In the genomic region with DNA sequence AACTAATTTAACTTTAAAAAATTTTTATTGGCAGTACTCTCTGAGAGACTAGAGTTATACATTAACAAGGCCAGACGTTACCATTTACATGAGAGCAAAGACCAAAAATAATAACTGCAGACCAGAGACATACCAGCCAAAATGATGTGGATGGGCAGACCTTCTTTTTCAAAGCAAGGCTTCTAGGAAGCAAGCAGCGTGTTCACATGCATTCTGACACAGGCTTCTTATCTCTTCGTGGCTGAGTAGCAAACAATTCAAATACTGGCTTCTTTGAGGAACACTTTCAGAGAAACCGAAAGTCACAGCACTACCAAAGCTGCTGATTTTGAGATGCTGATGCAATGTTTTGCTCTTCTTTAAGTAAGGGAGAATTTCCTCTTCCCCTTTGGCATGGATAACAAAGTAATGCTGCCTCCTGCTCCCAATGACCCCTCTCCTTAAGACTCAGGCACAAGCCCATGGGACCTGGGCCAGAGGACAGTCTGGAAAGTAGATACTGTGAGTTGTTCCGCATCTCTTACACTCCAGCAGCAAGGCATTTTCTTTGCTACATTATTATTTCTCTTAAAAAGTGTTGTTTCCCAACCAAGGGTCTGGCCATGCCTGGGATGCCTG, we compare ENCODE assay signal across 8 cellular contexts.
DNase-seq lines count a peak whose midpoint lies in the region; ATAC-seq and TF ChIP-seq lines count a peak whose summit lies in the region.

No MANE protein-coding gene starts in this region.

- intact Hi-C loops in dendritic cell treated with granulocyte-macrophage colony-stimulating factor and Interleukin-4, amounts not matched to agents 40 ng/mL and 50 ng/mL, for 4 days (cut with micrococcal nuclease) = no loop called here
- intact Hi-C loops in ovary (cut with DNase I) = no loop called here
- intact Hi-C loops in CD8-positive, alpha-beta T cell (cut with DNase I, micrococcal nuclease) = no loop called here

- 4 to 9% (median 7%) methylated on average over 5 of the region's 5 CpGs for WGBS in ovary, 3 donors

- H3K27ac Mint-ChIP-seq in dendritic cell treated with granulocyte-macrophage colony-stimulating factor and Interleukin-4, amounts not matched to agents 40 ng/mL and 50 ng/mL, for 4 days = peak overlapping the region; percentile 41
- H3K27ac Mint-ChIP-seq in CD8-positive, alpha-beta T cell = no peak overlapping the region

- peaks cover 6% of the 10 kb centered on the region for H3K27me3 Mint-ChIP-seq in dendritic cell treated with granulocyte-macrophage colony-stimulating factor and Interleukin-4, amounts not matched to agents 40 ng/mL and 50 ng/mL, for 4 days
- no peaks in the 10 kb centered on the region for H3K27me3 Mint-ChIP-seq in CD8-positive, alpha-beta T cell (ENCODE audit: low read depth)

- no peak for TF ChIP-seq CTCF in ovary (IDR thresholded peaks at IDR 0.05)
- no peak for TF ChIP-seq CTCF in CD8-positive, alpha-beta T cell (IDR thresholded peaks at IDR 0.05)

- ATAC-seq in GM18907 (IDR thresholded peaks at IDR 0.05; ENCODE audit: unreplicated experiment) (peak; percentile 67), HG03565 (IDR thresholded peaks at IDR 0.05; ENCODE audit: unreplicated experiment) (peak; percentile 56)
- ATAC-seq in CD8-positive, alpha-beta T cell = no peak

- H3K9me3 Mint-ChIP-seq in dendritic cell treated with granulocyte-macrophage colony-stimulating factor and Interleukin-4, amounts not matched to agents 40 ng/mL and 50 ng/mL, for 4 days = no peaks in the 10 kb centered on the region
- H3K9me3 Mint-ChIP-seq in CD8-positive, alpha-beta T cell = no peaks in the 10 kb centered on the region

- peaks cover 4% of the 10 kb centered on the region for H3K4me1 ChIP-seq in ovary (ENCODE audit: insufficient read depth)
- H3K4me1 ChIP-seq in CD8-positive, alpha-beta T cell (ENCODE audit: insufficient read depth, low read length) = no peaks in the 10 kb centered on the region

- peak; percentile 37 to 78 (median 67) for DNase-seq in ovary
- DNase-seq in CD8-positive, alpha-beta T cell = no peak
- no peak for DNase-seq in occipital lobe (lab: John Stamatoyannopoulos, UW)
- no peak for DNase-seq in NCI-H2171 treated with DMSO at 0.1 percent for 48 hours (lab: John Stamatoyannopoulos, UW)
- DNase-seq in GM19240 (ENCODE audit: insufficient read length, low spot score) = no peak

- no peak overlapping the region for H3K4me3 ChIP-seq in ovary
- H3K4me3 ChIP-seq in CD8-positive, alpha-beta T cell (ENCODE audit: low read depth, low read length) = no peak overlapping the region

- no peak overlapping the region for H3K27ac ChIP-seq in ovary
- H3K27ac ChIP-seq in CD8-positive, alpha-beta T cell (ENCODE audit: low read depth, low read length) = no peak overlapping the region

- peaks cover 30% of the 10 kb centered on the region for H3K4me1 Mint-ChIP-seq in dendritic cell treated with granulocyte-macrophage colony-stimulating factor and Interleukin-4, amounts not matched to agents 40 ng/mL and 50 ng/mL, for 4 days (ENCODE audit: low read depth)
- no peaks in the 10 kb centered on the region for H3K4me1 Mint-ChIP-seq in CD8-positive, alpha-beta T cell (ENCODE audit: low read depth)

- no peak for TF ChIP-seq EP300 in ovary (IDR thresholded peaks at IDR 0.05)

- no peaks in the 10 kb centered on the region for H3K27me3 ChIP-seq in ovary
- H3K27me3 ChIP-seq in CD8-positive, alpha-beta T cell (ENCODE audit: insufficient read depth, low read length) = no peaks in the 10 kb centered on the region

- H3K36me3 Mint-ChIP-seq in dendritic cell treated with granulocyte-macrophage colony-stimulating factor and Interleukin-4, amounts not matched to agents 40 ng/mL and 50 ng/mL, for 4 days (ENCODE audit: low read depth) = no peaks in the 10 kb centered on the region
- H3K36me3 Mint-ChIP-seq in CD8-positive, alpha-beta T cell = no peaks in the 10 kb centered on the region

- no peak overlapping the region for H3K4me3 Mint-ChIP-seq in dendritic cell treated with granulocyte-macrophage colony-stimulating factor and Interleukin-4, amounts not matched to agents 40 ng/mL and 50 ng/mL, for 4 days
- no peak overlapping the region for H3K4me3 Mint-ChIP-seq in CD8-positive, alpha-beta T cell

- no peaks in the 10 kb centered on the region for H3K36me3 ChIP-seq in ovary
- no peaks in the 10 kb centered on the region for H3K36me3 ChIP-seq in CD8-positive, alpha-beta T cell (ENCODE audit: insufficient read depth, low read length)

- CTCF ChIA-PET in CD8-positive, alpha-beta T cell (lab: Charles Lee) = no interaction called here

- POLR2A ChIA-PET in CD8-positive, alpha-beta T cell (lab: Charles Lee) = no interaction called here

- no peak for TF ChIP-seq POLR2A in ovary (IDR thresholded peaks at IDR 0.05)

- no peaks in the 10 kb centered on the region for H3K9me3 ChIP-seq in ovary
- H3K9me3 ChIP-seq in CD8-positive, alpha-beta T cell (ENCODE audit: low read length) = no peaks in the 10 kb centered on the region

Comparison
In these comparisons a context has a peak if more than half of its experiments do, and no peak if none do; other contexts are left out.
1. DNase-seq: peak in ovary (5 of 5); none in CD8-positive, alpha-beta T cell (0 of 7), occipital lobe (single experiment), NCI-H2171 treated with DMSO at 0.1 percent for 48 hours (single experiment) and GM19240 (single experiment).